8 cellular contexts compared by ENCODE assay signal in the genomic region with DNA sequence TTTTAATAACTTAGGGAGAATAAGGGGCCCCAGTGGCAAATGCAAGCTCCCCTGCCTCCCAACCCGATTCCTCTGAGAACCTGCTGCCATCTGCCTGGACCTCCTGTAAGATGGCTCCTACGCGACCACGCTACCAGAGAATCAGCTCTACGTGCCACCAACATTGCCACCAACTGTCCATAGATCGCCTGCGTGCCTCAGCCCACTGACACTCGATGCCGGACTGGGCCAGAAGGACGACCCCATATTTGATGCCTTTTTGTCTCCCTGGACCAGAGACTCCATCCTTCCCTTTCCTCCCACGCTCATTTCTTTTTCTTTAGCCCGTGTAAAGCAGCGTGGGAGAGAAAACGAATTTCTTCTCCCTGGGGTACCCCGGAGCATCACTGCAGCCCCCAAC.
DNase-seq lines count a peak whose midpoint lies in the region; ATAC-seq and TF ChIP-seq lines count a peak whose summit lies in the region.

No MANE protein-coding gene starts in this region.

- peak overlapping the region; percentile 97 for H2AFZ ChIP-seq in OCI-LY3 (ENCODE audit: low read depth, low read length)

- H3K4me1 ChIP-seq in BLaER1 (peaks cover 31% of the 10 kb centered on the region), OCI-LY3 (ENCODE audit: low read length) (peaks cover 17% of the 10 kb centered on the region)

- ATAC-seq in GM18870 (IDR thresholded peaks at IDR 0.05; ENCODE audit: unreplicated experiment) (peak; percentile 16), HG03135 (IDR thresholded peaks at IDR 0.05; ENCODE audit: unreplicated experiment) (peak; percentile 10)
- ATAC-seq in stimulated activated naive CD8-positive, alpha-beta T cell treated with anti-CD3 and anti-CD28 coated beads, Interleukin-15, Interleukin-2, amounts not matched to agents 100 U/mL and 50 U/mL, for 24 hours, result peak; percentile 3

- DNase-seq in brain microvascular endothelial cell (peak; percentile 4), left kidney (ENCODE audit: low read depth, low spot score) (peak; percentile 82), OCI-M2 (lab: John Stamatoyannopoulos, UW; ENCODE audit: unreplicated experiment) (no peak)
- DNase-seq in stimulated activated naive CD8-positive, alpha-beta T cell treated with anti-CD3 and anti-CD28 coated beads, Interleukin-15, Interleukin-2, amounts not matched to agents 100 U/mL and 50 U/mL, for 24 hours, result peak; percentile 32

- H3K27ac ChIP-seq in BLaER1, result peak overlapping the region; percentile 95
- H3K27ac ChIP-seq in OCI-LY3 (ENCODE audit: low read length), result peak overlapping the region; percentile 48
- peak overlapping the region; percentile 71 for H3K27ac ChIP-seq in brain microvascular endothelial cell

- H3K27me3 ChIP-seq in BLaER1 (no peaks in the 10 kb centered on the region), OCI-LY3 (ENCODE audit: low read depth, low read length) (no peaks in the 10 kb centered on the region), brain microvascular endothelial cell (replicated peaks) (no peaks in the 10 kb centered on the region)

- H3K36me3 ChIP-seq in BLaER1, result peaks cover 14% of the 10 kb centered on the region
- H3K36me3 ChIP-seq in OCI-LY3 (replicated peaks; ENCODE audit: low read depth, low read length), result peaks cover 6% of the 10 kb centered on the region
- H3K36me3 ChIP-seq in brain microvascular endothelial cell (replicated peaks), result no peaks in the 10 kb centered on the region

- TF ChIP-seq CTCF in OCI-LY3 (IDR thresholded peaks at IDR 0.05; ENCODE audit: low read depth, low read length) (no peak), brain microvascular endothelial cell (IDR thresholded peaks at IDR 0.05; ENCODE audit: low read depth, low read length, missing control alignments) (no peak)

- H3K79me2 ChIP-seq in OCI-LY3 (ENCODE audit: low read length), result peaks cover 49% of the 10 kb centered on the region

- H3K4me3 ChIP-seq in BLaER1, result peak overlapping the region; percentile 79
- peak overlapping the region; percentile 96 for H3K4me3 ChIP-seq in OCI-LY3 (ENCODE audit: low read length)
- H3K4me3 ChIP-seq in brain microvascular endothelial cell (ENCODE audit: low read depth, low read length), result peak overlapping the region; percentile 82

- peak overlapping the region; percentile 94 for H3K4me2 ChIP-seq in BLaER1
- peak overlapping the region; percentile 96 for H3K4me2 ChIP-seq in OCI-LY3 (ENCODE audit: low read length)

- no peaks in the 10 kb centered on the region for H4K20me1 ChIP-seq in BLaER1
- no peaks in the 10 kb centered on the region for H4K20me1 ChIP-seq in OCI-LY3 (ENCODE audit: insufficient read depth, low read length)

- H3K9me3 ChIP-seq in BLaER1, result peaks cover 5% of the 10 kb centered on the region; the same call in 1 of the 2 replicates
- no peaks in the 10 kb centered on the region for H3K9me3 ChIP-seq in OCI-LY3 (ENCODE audit: insufficient read depth, low read length)

- peak overlapping the region; percentile 93 for H3K9ac ChIP-seq in BLaER1
- H3K9ac ChIP-seq in OCI-LY3 (ENCODE audit: low read length), result peak overlapping the region; percentile 92

- in situ Hi-C loops in brain microvascular endothelial cell (cut with HindIII; ENCODE audit: low pct_ligation_motif_present, low sequenced_read_pairs), result no loop called here
